10 cellular contexts compared by ENCODE assay signal in the genomic region with DNA sequence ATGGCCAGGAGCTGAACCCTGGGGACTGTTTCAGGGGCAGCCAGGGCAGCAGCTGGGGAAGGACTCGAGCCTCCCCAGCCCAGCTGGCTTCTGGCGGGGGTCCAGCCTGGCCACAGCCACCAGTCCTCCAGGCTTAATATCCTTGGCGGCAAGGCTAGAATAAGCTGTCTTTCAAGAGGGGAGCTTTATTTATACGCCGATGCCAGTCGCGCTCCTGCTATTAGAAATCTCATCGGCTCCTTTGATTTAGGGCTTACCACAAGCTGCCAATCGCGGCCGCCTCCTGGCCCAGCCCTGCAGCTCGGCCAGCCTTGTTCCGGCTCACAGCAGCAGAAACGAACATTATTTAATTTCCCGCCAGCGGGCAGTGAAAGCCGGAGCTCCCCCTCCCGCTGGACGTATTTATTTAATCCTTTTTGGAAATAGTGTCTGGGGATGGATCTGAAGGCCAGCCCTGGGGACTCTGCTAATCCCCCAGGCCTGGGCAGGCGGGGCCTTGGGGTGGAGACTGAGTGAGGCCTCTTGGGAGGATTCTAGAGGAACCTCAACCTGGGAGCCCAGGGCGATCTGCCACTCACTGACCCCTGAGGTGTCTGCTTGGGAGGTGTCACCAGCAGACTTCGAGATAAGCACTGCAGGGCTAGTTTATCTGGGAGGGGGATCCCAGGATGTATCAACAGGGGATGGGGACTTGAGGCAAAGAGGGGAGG.
DNase-seq lines count a peak whose midpoint lies in the region; ATAC-seq and TF ChIP-seq lines count a peak whose summit lies in the region.
"Had no signal": no experiment of that assay in that cellular context is flagged by ENCODE, and none has a peak within 500 bp of the region (broad histone marks: within the 10 kb centered on the region; RNA-seq: fewer than 3 reads in every experiment).

No MANE protein-coding gene starts in this region.

- ATAC-seq in HG03025 (IDR thresholded peaks at IDR 0.05; ENCODE audit: low FRiP score, unreplicated experiment) = no peak
- ATAC-seq in GM21367 (IDR thresholded peaks at IDR 0.05; ENCODE audit: unreplicated experiment) = no peak
- ATAC-seq: HCT116 had no signal

- H3K4ac ChIP-seq in H9 (ENCODE audit: low read depth, low read length) = no peak overlapping the region

- H3K9me3 ChIP-seq in GM23248 (ENCODE audit: low read depth) (no peaks in the 10 kb centered on the region), sigmoid colon (no peaks in the 10 kb centered on the region), H9 (ENCODE audit: control insufficient read depth, low read depth, low read length) (no peaks in the 10 kb centered on the region)

- H3K56ac ChIP-seq in H9 (ENCODE audit: insufficient read length, low read depth, low read length) = no peak overlapping the region

- H3K79me1 ChIP-seq in H9 (ENCODE audit: insufficient read depth, low read depth, low read length, poor library complexity, severe bottlenecking) = no peaks in the 10 kb centered on the region

- no peak overlapping the region for H3K18ac ChIP-seq in H9 (ENCODE audit: insufficient read length, low read depth, low read length)

- no peaks in the 10 kb centered on the region for H3K23me2 ChIP-seq in H9 (ENCODE audit: insufficient read length, low read depth, low read length, poor library complexity, severe bottlenecking)

- WGBS in GM23248 (ENCODE audit: low coverage in 1 of 2, low lambda C conversion rate in 2 of 2, missing lambda C conversion rate in 2 of 2), 2 experiments = 19 to 21% methylated on average over 22 of the region's 22 CpGs
- 12 to 44% methylated on average over 22 of the region's 22 CpGs for WGBS in sigmoid colon, 2 donors
- WGBS in H9 (ENCODE audit: extremely low coverage, insufficient read length, low lambda C conversion rate) = no CpG with 5 or more reads among the region's 22 CpGs

- H3K9ac ChIP-seq in GM23248 = peak overlapping the region; percentile 3; the same call in 1 of the 2 replicates
- no peak overlapping the region for H3K9ac ChIP-seq in H9 (ENCODE audit: extremely low read depth, insufficient read length, low read length)

- H3K9me2 ChIP-seq in GM23248 (ENCODE audit: insufficient read depth) = no peaks in the 10 kb centered on the region

- no peak overlapping the region for H2BK12ac ChIP-seq in H9 (ENCODE audit: insufficient read length, low read depth, low read length)

- in situ Hi-C loops in GM23248 (cut with MboI) = no loop called here

- no peak overlapping the region for H2BK20ac ChIP-seq in H9 (ENCODE audit: low read depth, low read length, poor library complexity, severe bottlenecking)

- H4K8ac ChIP-seq in H9 (replicated peaks; ENCODE audit: insufficient read length, low read depth, low read length) = no peak overlapping the region

- no peaks in the 10 kb centered on the region for H3K9me3 Mint-ChIP-seq in H9

- no peaks in the 10 kb centered on the region for H3K36me3 Mint-ChIP-seq in H9 (ENCODE audit: insufficient read depth in 1 of 3, low read depth in 3 of 3)

- H2BK120ac ChIP-seq in H9 (ENCODE audit: low read depth, low read length, poor library complexity, severe bottlenecking) = no peak overlapping the region

- H3F3A ChIP-seq in GM23248 (ENCODE audit: insufficient read depth) = no peaks in the 10 kb centered on the region; the same call in 1 of the 2 replicates

- H3K4me3 Mint-ChIP-seq in H9 = no peak overlapping the region

- H4K20me1 ChIP-seq in GM23248 (ENCODE audit: insufficient read depth) (no peaks in the 10 kb centered on the region), H9 (ENCODE audit: control insufficient read depth, insufficient read depth, insufficient read length) (peaks cover 7% of the 10 kb centered on the region)

- H3K27ac ChIP-seq in GM23248 (no peak overlapping the region), sigmoid colon (peak overlapping the region; percentile 20 to 46 (median 40)), H9 (ENCODE audit: insufficient read length, low read depth, low read length) (no peak overlapping the region)
- H3K27ac ChIP-seq: epithelial cell of prostate had no signal

- no peaks in the 10 kb centered on the region; the same call in 1 of the 2 replicates for H3K27me3 Mint-ChIP-seq in H9 (ENCODE audit: low read depth)

- no peak overlapping the region for H4K91ac ChIP-seq in H9 (ENCODE audit: insufficient read length, low read depth, low read length)

- TF ChIP-seq CTCF in sigmoid colon (IDR thresholded peaks at IDR 0.05) = no peak
- TF ChIP-seq CTCF in H9 (conservative IDR thresholded peaks at IDR 0.05) = no peak

- H3K4me2 ChIP-seq in GM23248 (ENCODE audit: unreplicated experiment) (peak overlapping the region; percentile 15), H9 (ENCODE audit: insufficient read depth, insufficient read length, low read length) (no peak overlapping the region)

- intact Hi-C loops in sigmoid colon (cut with DNase I) = no loop called here

- H2AFZ ChIP-seq in GM23248 (peak overlapping the region; percentile 55), H9 (ENCODE audit: low read length) (no peak overlapping the region)

- H3K4me3 ChIP-seq in GM23248 (no peak overlapping the region), sigmoid colon (no peak overlapping the region)

- peaks cover 46 to 69% of the 10 kb centered on the region in 2 experiments for H3K4me1 Mint-ChIP-seq in H9

- no peak overlapping the region for H4K5ac ChIP-seq in H9 (ENCODE audit: insufficient read length, low read depth, low read length)

- H2BK5ac ChIP-seq in H9 (ENCODE audit: insufficient read length, low read length) = no peak overlapping the region

- H3K4me1 ChIP-seq in GM23248 (ENCODE audit: insufficient read depth) = peaks cover 16% of the 10 kb centered on the region
- H3K4me1 ChIP-seq in sigmoid colon = peaks cover 0 to 16% (median 11%) of the 10 kb centered on the region in 4 donors
- H3K4me1 ChIP-seq in H9 (ENCODE audit: insufficient read depth, low read length) = no peaks in the 10 kb centered on the region; the same call in 1 of the 2 replicates

- H3K14ac ChIP-seq in H9 (ENCODE audit: insufficient read depth, low read length) = no peak overlapping the region

- H3K36me3 ChIP-seq in GM23248 (ENCODE audit: low read depth) = no peaks in the 10 kb centered on the region
- no peaks in the 10 kb centered on the region for H3K36me3 ChIP-seq in sigmoid colon

- DNase-seq in GM23248 (peak; percentile 57), NCI-H82 (lab: John Stamatoyannopoulos, UW) (peak; percentile 94), fibroblast of peridontal ligament (ENCODE audit: extremely low read depth) (peak; percentile 22), sigmoid colon (peak; percentile 76), H9 (no peak)
- no peak for DNase-seq in activated CD4-positive, alpha-beta T cell treated with anti-CD3 and anti-CD28 coated beads, Interleukin-2, amount 50 U/mL, for 48 hours

- no peak overlapping the region for H2BK15ac ChIP-seq in H9 (ENCODE audit: low read depth, low read length)

- H3K27me3 ChIP-seq in GM23248 (replicated peaks; ENCODE audit: insufficient read depth) (no peaks in the 10 kb centered on the region), sigmoid colon (peaks cover 0 to 3% (median 0%) of the 10 kb centered on the region in 3 donors), H9 (ENCODE audit: insufficient read depth, low read length) (no peaks in the 10 kb centered on the region)

- H2AK5ac ChIP-seq in H9 (ENCODE audit: insufficient read length, low read length) = no peak overlapping the region

- H3T11ph ChIP-seq in H9 (ENCODE audit: low read length) = no peak overlapping the region

- TF ChIP-seq EP300 in sigmoid colon (IDR thresholded peaks at IDR 0.05) = no peak

- no peaks in the 10 kb centered on the region for H3K79me2 ChIP-seq in GM23248 (ENCODE audit: insufficient read depth)
- H3K79me2 ChIP-seq in H9 (ENCODE audit: insufficient read depth, low read length) = no peaks in the 10 kb centered on the region

- H3K23ac ChIP-seq in H9 (ENCODE audit: insufficient read length, low read depth, low read length) = no peak overlapping the region

- peak overlapping the region in 1 of 3 experiments; percentile 68; a peak in 1 of 7 replicates for H3K27ac Mint-ChIP-seq in H9

- no peak for TF ChIP-seq POLR2A in sigmoid colon (IDR thresholded peaks at IDR 0.05)

Comparison
In these comparisons a context has a peak if more than half of its experiments do, and no peak if none do; other contexts are left out.
1. DNase-seq: peak in GM23248 (single experiment), NCI-H82 (single experiment), fibroblast of peridontal ligament (single experiment) and sigmoid colon (single experiment); none in H9 (single experiment) and activated CD4-positive, alpha-beta T cell treated with anti-CD3 and anti-CD28 coated beads, Interleukin-2, amount 50 U/mL, for 48 hours (0 of 2).
2. H3K27ac ChIP-seq: peak in sigmoid colon (4 of 4); none in GM23248 (single experiment) and H9 (single experiment).